In genomic region chr17:9213311-9213655, GRCh38 we compare ENCODE assay signal across 7 cellular contexts.
"Had no signal": no experiment of that assay in that cellular context is flagged by ENCODE, and none has a peak within 500 bp of the region (broad histone marks: within the 10 kb centered on the region; RNA-seq: fewer than 3 reads in every experiment).

No MANE protein-coding gene starts in this region.

- DNase-seq: HCEC 1CT, IMR-90 had no signal

- ATAC-seq: GM23338 had no signal

- H3K27ac Mint-ChIP-seq: GM23338, H9 had no signal

- H3K4me3 ChIP-seq: GM23338 had no signal

- H3K4me3 Mint-ChIP-seq: GM23338, H9 had no signal

- FAIRE-seq: H1, H54, HTR-8/SVneo had no signal
